Comparison of ENCODE assay signal across 1 cellular context in the genomic region with DNA sequence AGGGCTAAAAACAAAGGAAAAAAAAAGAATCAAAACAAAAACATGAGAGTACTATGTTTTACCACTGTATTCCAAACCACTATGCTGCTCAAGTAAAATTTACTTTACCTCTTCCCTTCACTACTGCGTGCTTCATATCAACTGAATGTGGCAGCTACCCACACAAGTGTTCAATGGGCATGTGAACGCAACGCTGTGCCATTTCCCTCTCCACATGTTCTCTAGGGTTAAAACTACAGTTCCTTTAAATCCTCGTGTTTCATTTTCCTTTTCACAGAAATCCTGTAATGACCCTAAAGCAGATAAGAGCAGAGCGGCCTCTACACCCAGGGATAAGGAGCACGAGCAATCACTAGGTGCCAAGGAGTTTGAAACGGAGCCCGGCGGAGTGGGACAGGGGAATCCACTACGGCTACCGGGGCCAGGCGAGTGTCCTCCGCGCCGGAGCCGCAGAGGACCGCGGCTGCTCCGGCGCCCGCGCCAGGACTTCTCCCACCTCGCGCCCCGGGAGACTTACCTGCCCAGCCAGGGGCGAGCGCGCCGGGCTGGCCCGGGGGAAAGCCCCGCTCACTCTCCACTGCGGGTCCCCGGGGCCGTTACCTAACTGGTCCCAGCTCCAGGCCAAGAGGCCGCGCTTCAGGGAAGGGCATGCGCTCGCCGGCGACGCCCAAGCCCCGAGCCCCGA.
TF ChIP-seq lines count a peak whose summit lies in the region.

No MANE protein-coding gene starts in this region.

TF ChIP-seq in IMR-90, 13 proteins besides CTCF, POLR2A, EP300 and RAD21 (continued from another document):
- TF ChIP-seq RCOR1 (IDR thresholded peaks at IDR 0.05; ENCODE audit: insufficient replicate concordance, low read length) (no peak), BHLHE40 (IDR thresholded peaks at IDR 0.05; ENCODE audit: low read depth, low read length) (no peak)
TF ChIP-seq in IMR-90: peak in this region for 1.
